ENCODE assay signal across 28 cellular contexts in genomic region chr10:97784200-97784811, GRCh38. TPM values are rescaled to one million over a fixed set of nuclear protein-coding genes. Genes with fewer than 3 reads are reported as not detected.
A peak's percentile ranks its signal among the peaks of the same experiment; 100 is the strongest.
DNase-seq lines count a peak whose midpoint lies in the region; ATAC-seq, FAIRE-seq and TF ChIP-seq lines count a peak whose summit lies in the region.
"Had no signal": no experiment of that assay in that cellular context is flagged by ENCODE, and none has a peak within 500 bp of the region (broad histone marks: within the 10 kb centered on the region; RNA-seq: fewer than 3 reads in every experiment).

No MANE protein-coding gene starts in this region.

- no peak for ATAC-seq in Right ventricle myocardium inferior
- no peak for ATAC-seq in left ventricle myocardium superior
- peak; percentile 36 for ATAC-seq in lung (ENCODE audit: insufficient read depth, low FRiP score)
- ATAC-seq in upper lobe of right lung, result peak; percentile 80
- ATAC-seq: Panc1 had no signal

- H3K9ac ChIP-seq in kidney (ENCODE audit: low read length in 2 of 2), result no peak overlapping the region

- FAIRE-seq in kidney (lab: Jason Lieb, UNC), result no peak
- FAIRE-seq: GM19239, H1 had no signal

- no peak for TF ChIP-seq CTCF in kidney (IDR thresholded peaks at IDR 0.05; ENCODE audit: borderline replicate concordance, extremely low read depth, insufficient read depth)
- no peak for TF ChIP-seq CTCF in lung (IDR thresholded peaks at IDR 0.05; ENCODE audit: control extremely low read depth, extremely low read depth)
- no peak for TF ChIP-seq CTCF in upper lobe of right lung (IDR thresholded peaks at IDR 0.05)

- WGBS in lung, 2 donors, result 65 to 79% methylated on average over 9 of the region's 9 CpGs

- peak; percentile 58 for DNase-seq in Right ventricle myocardium inferior (ENCODE audit: missing footprints)
- no peak for DNase-seq in left ventricle myocardium superior
- peak; percentile 44 for DNase-seq in kidney
- DNase-seq in lung (ENCODE audit: low spot score), result peak; percentile 68
- peak; percentile 77 for DNase-seq in upper lobe of right lung
- no peak for DNase-seq in DMS53 treated with DMSO at 0.1 percent for 48 hours (lab: John Stamatoyannopoulos, UW; ENCODE audit: unreplicated experiment)
- no peak for DNase-seq in NOMO-1 treated with dmso at 0.1 percent for 144 hours (lab: John Stamatoyannopoulos, UW; ENCODE audit: unreplicated experiment)
- DNase-seq: BE2C, DMS153, HCEC 1CT, Karpas-422, NCI-H1092 treated with DMSO at 0.1 percent for 48 hours, NCI-H1436, NCI-H187, NCI-H2081 treated with DMSO at 0.1 percent for 48 hours, NCI-H2171, NCI-H226, NCI-H510A, NCI-H69, SIG-M5 had no signal

- H3K4me1 ChIP-seq in kidney (ENCODE audit: control insufficient read depth in 1 of 2, insufficient read depth in 1 of 2, low read depth in 1 of 2, low read length in 2 of 2), result peaks cover 0 to 10% of the 10 kb centered on the region in 2 donors
- peaks cover 0 to 15% of the 10 kb centered on the region in 2 donors for H3K4me1 ChIP-seq in lung (ENCODE audit: control insufficient read depth in 2 of 2, insufficient read depth in 2 of 2, low read length in 2 of 2)
- H3K4me1 ChIP-seq in upper lobe of right lung, result peaks cover 26% of the 10 kb centered on the region

- H3K27me3 ChIP-seq in lung (ENCODE audit: control insufficient read depth, insufficient read depth), result no peaks in the 10 kb centered on the region
- H3K27me3 ChIP-seq in upper lobe of right lung, result no peaks in the 10 kb centered on the region

- H3K4me3 ChIP-seq in kidney (ENCODE audit: low read length in 2 of 2) (no peak overlapping the region), lung (no peak overlapping the region), upper lobe of right lung (no peak overlapping the region)

- H3K36me3 ChIP-seq in kidney (ENCODE audit: control insufficient read depth in 1 of 2, insufficient read depth in 2 of 2, low read length in 2 of 2), result no peaks in the 10 kb centered on the region
- no peaks in the 10 kb centered on the region for H3K36me3 ChIP-seq in lung (ENCODE audit: control insufficient read depth in 2 of 2, insufficient read depth in 2 of 2, low read length in 2 of 2)
- H3K36me3 ChIP-seq in upper lobe of right lung, result no peaks in the 10 kb centered on the region
- H3K36me3 ChIP-seq: BE2C had no signal

- H3K27ac ChIP-seq in kidney (ENCODE audit: low read depth in 2 of 2, low read length in 2 of 2) (no peak overlapping the region), lung (ENCODE audit: low read depth in 1 of 2, low read length in 1 of 2) (peak overlapping the region in 1 of 2 donors; percentile 54), upper lobe of right lung (peak overlapping the region; percentile 42)
- H3K27ac ChIP-seq: 22Rv1, RWPE1 had no signal

- intact Hi-C loops in Right ventricle myocardium inferior (cut with DNase I) (no loop called here), left ventricle myocardium superior (cut with micrococcal nuclease) (no loop called here), kidney (cut with DNase I) (no loop called here), upper lobe of right lung (cut with DNase I) (no loop called here)

- H3K9me3 ChIP-seq in kidney (ENCODE audit: control insufficient read depth in 1 of 2, low read length in 2 of 2) (no peaks in the 10 kb centered on the region), lung (ENCODE audit: control insufficient read depth in 2 of 2, insufficient read depth in 1 of 2, low read length in 1 of 2) (no peaks in the 10 kb centered on the region), upper lobe of right lung (no peaks in the 10 kb centered on the region)
- H3K9me3 ChIP-seq: BE2C had no signal

RNA-seq across cellular contexts. Expression of gene SFRP5, which starts 12.5 kb away (rescaled TPM):
- total RNA-seq in Right ventricle myocardium inferior, result 2.5 TPM
- 1.3 TPM for total RNA-seq in left ventricle myocardium superior
- 0.31 TPM for total RNA-seq in kidney
- 0.22 TPM for polyA plus RNA-seq in kidney (ENCODE audit: insufficient read depth, low read depth, low replicate concordance)
- 10 to 100 TPM in 1 of 2 donors, 1 to 10 TPM in 1; 2.4 to 12.8 TPM for total RNA-seq in lung
- under 1 TPM; 0.44 to 0.93 TPM for polyA plus RNA-seq in lung
- 3.0 TPM for total RNA-seq in upper lobe of right lung
- total RNA-seq: HT-29, OCI-LY7 had no signal
- polyA plus RNA-seq: CD14-positive monocyte had no signal

RNA-seq across cellular contexts. Expression of gene ZFYVE27, which starts 47.4 kb away (rescaled TPM):
- total RNA-seq in Right ventricle myocardium inferior (11.7 TPM), left ventricle myocardium superior (13.7 TPM), kidney (34.4 TPM), lung (10 to 100 TPM; 30.9 to 33.9 TPM), upper lobe of right lung (29.4 TPM)
- polyA plus RNA-seq in kidney (ENCODE audit: insufficient read depth, low read depth, low replicate concordance) (23.3 TPM), lung (10 to 100 TPM; 21.1 to 22.7 TPM)

Comparison
In these comparisons a context has a peak if more than half of its experiments do, and no peak if none do; other contexts are left out.
1. DNase-seq: peak in Right ventricle myocardium inferior (single experiment), kidney (single experiment), lung (single experiment) and upper lobe of right lung (single experiment); none in left ventricle myocardium superior (single experiment), DMS53 treated with DMSO at 0.1 percent for 48 hours (single experiment) and NOMO-1 treated with dmso at 0.1 percent for 144 hours (single experiment).
2. ATAC-seq: peak in lung (single experiment) and upper lobe of right lung (single experiment); none in Right ventricle myocardium inferior (single experiment) and left ventricle myocardium superior (single experiment).